2 cellular contexts compared by ENCODE assay signal in the genomic region with DNA sequence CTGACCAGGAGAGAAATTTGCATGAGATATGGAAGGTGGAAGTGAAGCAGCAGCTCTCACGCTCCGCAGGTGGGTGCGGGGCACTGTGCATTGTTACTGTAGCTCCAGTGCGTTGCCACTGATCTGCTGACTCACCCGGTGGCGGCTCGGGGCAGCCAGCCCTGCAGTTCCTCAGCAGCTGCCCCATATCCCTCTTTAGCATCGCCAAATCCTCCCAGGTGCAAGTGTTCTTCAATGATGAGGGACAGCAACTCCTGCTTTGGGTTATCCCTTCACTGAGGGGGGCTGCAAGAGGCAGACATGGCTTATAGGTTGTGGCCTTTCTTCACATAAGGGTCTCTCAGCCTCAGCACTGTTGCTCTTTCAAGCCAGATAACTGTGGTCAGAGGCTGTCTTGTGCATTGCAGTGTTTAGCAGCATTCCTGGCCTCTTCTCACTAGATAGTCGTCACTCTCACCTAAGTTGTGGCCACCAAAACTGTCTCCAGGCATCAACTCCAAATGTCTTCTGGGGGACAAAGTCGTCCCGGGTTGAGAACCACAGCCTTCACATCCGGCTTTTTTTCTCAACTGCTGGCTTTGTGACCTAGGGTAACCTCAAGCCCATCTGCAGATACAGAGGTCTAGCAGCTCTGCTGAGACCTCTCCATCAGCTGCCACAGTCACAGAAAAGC.
A peak's percentile ranks its signal among the peaks of the same experiment; 100 is the strongest.
TF ChIP-seq lines count a peak whose summit lies in the region.

No MANE protein-coding gene starts in this region.

TF ChIP-seq in GM23338, 12 proteins besides CTCF, POLR2A, EP300 and RAD21 (continued from another document):
- TF ChIP-seq, protein P1, sequence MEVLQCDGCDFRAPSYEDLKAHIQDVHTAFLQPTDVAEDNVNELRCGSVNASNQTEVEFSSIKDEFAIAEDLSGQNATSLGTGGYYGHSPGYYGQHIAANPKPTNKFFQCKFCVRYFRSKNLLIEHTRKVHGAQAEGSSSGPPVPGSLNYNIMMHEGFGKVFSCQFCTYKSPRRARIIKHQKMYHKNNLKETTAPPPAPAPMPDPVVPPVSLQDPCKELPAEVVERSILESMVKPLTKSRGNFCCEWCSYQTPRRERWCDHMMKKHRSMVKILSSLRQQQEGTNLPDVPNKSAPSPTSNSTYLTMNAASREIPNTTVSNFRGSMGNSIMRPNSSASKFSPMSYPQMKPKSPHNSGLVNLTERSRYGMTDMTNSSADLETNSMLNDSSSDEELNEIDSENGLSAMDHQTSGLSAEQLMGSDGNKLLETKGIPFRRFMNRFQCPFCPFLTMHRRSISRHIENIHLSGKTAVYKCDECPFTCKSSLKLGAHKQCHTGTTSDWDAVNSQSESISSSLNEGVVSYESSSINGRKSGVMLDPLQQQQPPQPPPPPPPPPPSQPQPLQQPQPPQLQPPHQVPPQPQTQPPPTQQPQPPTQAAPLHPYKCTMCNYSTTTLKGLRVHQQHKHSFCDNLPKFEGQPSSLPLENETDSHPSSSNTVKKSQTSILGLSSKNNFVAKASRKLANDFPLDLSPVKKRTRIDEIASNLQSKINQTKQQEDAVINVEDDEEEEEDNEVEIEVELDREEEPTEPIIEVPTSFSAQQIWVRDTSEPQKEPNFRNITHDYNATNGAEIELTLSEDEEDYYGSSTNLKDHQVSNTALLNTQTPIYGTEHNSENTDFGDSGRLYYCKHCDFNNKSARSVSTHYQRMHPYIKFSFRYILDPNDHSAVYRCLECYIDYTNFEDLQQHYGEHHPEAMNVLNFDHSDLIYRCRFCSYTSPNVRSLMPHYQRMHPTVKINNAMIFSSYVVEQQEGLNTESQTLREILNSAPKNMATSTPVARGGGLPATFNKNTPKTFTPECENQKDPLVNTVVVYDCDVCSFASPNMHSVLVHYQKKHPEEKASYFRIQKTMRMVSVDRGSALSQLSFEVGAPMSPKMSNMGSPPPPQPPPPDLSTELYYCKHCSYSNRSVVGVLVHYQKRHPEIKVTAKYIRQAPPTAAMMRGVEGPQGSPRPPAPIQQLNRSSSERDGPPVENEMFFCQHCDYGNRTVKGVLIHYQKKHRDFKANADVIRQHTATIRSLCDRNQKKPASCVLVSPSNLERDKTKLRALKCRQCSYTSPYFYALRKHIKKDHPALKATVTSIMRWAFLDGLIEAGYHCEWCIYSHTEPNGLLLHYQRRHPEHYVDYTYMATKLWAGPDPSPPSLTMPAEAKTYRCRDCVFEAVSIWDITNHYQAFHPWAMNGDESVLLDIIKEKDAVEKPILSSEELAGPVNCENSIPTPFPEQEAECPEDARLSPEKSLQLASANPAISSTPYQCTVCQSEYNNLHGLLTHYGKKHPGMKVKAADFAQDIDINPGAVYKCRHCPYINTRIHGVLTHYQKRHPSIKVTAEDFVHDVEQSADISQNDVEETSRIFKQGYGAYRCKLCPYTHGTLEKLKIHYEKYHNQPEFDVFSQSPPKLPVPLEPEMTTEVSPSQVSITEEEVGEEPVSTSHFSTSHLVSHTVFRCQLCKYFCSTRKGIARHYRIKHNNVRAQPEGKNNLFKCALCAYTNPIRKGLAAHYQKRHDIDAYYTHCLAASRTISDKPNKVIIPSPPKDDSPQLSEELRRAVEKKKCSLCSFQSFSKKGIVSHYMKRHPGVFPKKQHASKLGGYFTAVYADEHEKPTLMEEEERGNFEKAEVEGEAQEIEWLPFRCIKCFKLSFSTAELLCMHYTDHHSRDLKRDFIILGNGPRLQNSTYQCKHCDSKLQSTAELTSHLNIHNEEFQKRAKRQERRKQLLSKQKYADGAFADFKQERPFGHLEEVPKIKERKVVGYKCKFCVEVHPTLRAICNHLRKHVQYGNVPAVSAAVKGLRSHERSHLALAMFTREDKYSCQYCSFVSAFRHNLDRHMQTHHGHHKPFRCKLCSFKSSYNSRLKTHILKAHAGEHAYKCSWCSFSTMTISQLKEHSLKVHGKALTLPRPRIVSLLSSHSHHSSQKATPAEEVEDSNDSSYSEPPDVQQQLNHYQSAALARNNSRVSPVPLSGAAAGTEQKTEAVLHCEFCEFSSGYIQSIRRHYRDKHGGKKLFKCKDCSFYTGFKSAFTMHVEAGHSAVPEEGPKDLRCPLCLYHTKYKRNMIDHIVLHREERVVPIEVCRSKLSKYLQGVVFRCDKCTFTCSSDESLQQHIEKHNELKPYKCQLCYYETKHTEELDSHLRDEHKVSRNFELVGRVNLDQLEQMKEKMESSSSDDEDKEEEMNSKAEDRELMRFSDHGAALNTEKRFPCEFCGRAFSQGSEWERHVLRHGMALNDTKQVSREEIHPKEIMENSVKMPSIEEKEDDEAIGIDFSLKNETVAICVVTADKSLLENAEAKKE (CRISPR knock-in tag; IDR thresholded peaks at IDR 0.05) = no peak
- TF ChIP-seq, protein P2, sequence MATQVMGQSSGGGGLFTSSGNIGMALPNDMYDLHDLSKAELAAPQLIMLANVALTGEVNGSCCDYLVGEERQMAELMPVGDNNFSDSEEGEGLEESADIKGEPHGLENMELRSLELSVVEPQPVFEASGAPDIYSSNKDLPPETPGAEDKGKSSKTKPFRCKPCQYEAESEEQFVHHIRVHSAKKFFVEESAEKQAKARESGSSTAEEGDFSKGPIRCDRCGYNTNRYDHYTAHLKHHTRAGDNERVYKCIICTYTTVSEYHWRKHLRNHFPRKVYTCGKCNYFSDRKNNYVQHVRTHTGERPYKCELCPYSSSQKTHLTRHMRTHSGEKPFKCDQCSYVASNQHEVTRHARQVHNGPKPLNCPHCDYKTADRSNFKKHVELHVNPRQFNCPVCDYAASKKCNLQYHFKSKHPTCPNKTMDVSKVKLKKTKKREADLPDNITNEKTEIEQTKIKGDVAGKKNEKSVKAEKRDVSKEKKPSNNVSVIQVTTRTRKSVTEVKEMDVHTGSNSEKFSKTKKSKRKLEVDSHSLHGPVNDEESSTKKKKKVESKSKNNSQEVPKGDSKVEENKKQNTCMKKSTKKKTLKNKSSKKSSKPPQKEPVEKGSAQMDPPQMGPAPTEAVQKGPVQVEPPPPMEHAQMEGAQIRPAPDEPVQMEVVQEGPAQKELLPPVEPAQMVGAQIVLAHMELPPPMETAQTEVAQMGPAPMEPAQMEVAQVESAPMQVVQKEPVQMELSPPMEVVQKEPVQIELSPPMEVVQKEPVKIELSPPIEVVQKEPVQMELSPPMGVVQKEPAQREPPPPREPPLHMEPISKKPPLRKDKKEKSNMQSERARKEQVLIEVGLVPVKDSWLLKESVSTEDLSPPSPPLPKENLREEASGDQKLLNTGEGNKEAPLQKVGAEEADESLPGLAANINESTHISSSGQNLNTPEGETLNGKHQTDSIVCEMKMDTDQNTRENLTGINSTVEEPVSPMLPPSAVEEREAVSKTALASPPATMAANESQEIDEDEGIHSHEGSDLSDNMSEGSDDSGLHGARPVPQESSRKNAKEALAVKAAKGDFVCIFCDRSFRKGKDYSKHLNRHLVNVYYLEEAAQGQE (IDR thresholded peaks at IDR 0.05; ENCODE audit: unreplicated experiment) = no peak

TF ChIP-seq in WTC11, 78 proteins besides CTCF, POLR2A, EP300 and RAD21 (continued from another document):
- TF ChIP-seq, protein P3, sequence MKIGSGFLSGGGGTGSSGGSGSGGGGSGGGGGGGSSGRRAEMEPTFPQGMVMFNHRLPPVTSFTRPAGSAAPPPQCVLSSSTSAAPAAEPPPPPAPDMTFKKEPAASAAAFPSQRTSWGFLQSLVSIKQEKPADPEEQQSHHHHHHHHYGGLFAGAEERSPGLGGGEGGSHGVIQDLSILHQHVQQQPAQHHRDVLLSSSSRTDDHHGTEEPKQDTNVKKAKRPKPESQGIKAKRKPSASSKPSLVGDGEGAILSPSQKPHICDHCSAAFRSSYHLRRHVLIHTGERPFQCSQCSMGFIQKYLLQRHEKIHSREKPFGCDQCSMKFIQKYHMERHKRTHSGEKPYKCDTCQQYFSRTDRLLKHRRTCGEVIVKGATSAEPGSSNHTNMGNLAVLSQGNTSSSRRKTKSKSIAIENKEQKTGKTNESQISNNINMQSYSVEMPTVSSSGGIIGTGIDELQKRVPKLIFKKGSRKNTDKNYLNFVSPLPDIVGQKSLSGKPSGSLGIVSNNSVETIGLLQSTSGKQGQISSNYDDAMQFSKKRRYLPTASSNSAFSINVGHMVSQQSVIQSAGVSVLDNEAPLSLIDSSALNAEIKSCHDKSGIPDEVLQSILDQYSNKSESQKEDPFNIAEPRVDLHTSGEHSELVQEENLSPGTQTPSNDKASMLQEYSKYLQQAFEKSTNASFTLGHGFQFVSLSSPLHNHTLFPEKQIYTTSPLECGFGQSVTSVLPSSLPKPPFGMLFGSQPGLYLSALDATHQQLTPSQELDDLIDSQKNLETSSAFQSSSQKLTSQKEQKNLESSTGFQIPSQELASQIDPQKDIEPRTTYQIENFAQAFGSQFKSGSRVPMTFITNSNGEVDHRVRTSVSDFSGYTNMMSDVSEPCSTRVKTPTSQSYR (CRISPR knock-in tag; IDR thresholded peaks at IDR 0.05) = 0 out of 2 replicates have a peak, but pooled peaks have one; percentile 34
- TF ChIP-seq, protein P4, sequence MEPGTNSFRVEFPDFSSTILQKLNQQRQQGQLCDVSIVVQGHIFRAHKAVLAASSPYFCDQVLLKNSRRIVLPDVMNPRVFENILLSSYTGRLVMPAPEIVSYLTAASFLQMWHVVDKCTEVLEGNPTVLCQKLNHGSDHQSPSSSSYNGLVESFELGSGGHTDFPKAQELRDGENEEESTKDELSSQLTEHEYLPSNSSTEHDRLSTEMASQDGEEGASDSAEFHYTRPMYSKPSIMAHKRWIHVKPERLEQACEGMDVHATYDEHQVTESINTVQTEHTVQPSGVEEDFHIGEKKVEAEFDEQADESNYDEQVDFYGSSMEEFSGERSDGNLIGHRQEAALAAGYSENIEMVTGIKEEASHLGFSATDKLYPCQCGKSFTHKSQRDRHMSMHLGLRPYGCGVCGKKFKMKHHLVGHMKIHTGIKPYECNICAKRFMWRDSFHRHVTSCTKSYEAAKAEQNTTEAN (CRISPR knock-in tag; IDR thresholded peaks at IDR 0.05) = 0 out of 2 replicates have a peak, but pooled peaks have one; percentile 25
- TF ChIP-seq GRHL2 (CRISPR knock-in tag; IDR thresholded peaks at IDR 0.05; ENCODE audit: insufficient replicate concordance, severe bottlenecking) = no peak
